ENCODE assay signal across 21 cellular contexts in genomic region chr22:38249803-38250641, GRCh38.
"Had no signal": no experiment of that assay in that cellular context is flagged by ENCODE, and none has a peak within 500 bp of the region (broad histone marks: within the 10 kb centered on the region; RNA-seq: fewer than 3 reads in every experiment).

No MANE protein-coding gene starts in this region.

- H3K4me3 Mint-ChIP-seq: activated naive CD4-positive, alpha-beta T cell treated with anti-CD3 and anti-CD28 coated beads for 36 hours; natural killer cell treated with Interleukin-12 subunit alpha and Interleukin-12 subunit beta and Interleukin-15 and Interleukin-18, amount 100 ng/mL, for 72 hours; stimulated activated naive CD8-positive, alpha-beta T cell treated with anti-CD3 and anti-CD28 coated beads, Interleukin-15, amount 100 ng/mL, for 72 hours; T-cell had no signal

- H3K27ac ChIP-seq: colonic mucosa, right lobe of liver, spleen, thoracic aorta, VCaP had no signal

- H3K4me3 ChIP-seq: colonic mucosa, esophagus squamous epithelium, right lobe of liver, spleen, thoracic aorta had no signal

- H3K4me1 ChIP-seq: colonic mucosa, right lobe of liver had no signal

- H3K4me1 Mint-ChIP-seq: stimulated activated naive CD8-positive, alpha-beta T cell treated with anti-CD3 and anti-CD28 coated beads, Interleukin-15, amount 100 ng/mL, for 72 hours had no signal

- ATAC-seq: natural killer cell treated with Interleukin-12 subunit alpha and Interleukin-12 subunit beta and Interleukin-15 and Interleukin-18, amount 100 ng/mL, for 72 hours; right lobe of liver; stimulated activated naive CD8-positive, alpha-beta T cell treated with anti-CD3 and anti-CD28 coated beads, Interleukin-15, amount 100 ng/mL, for 72 hours; T-cell had no signal

- H3K9me3 ChIP-seq: colonic mucosa, right lobe of liver, thoracic aorta had no signal

- H3K36me3 Mint-ChIP-seq: natural killer cell treated with Interleukin-12 subunit alpha and Interleukin-12 subunit beta and Interleukin-15 and Interleukin-18, amount 100 ng/mL, for 72 hours had no signal

- H3K36me3 ChIP-seq: colonic mucosa had no signal

- H3K27me3 Mint-ChIP-seq: natural killer cell treated with Interleukin-12 subunit alpha and Interleukin-12 subunit beta and Interleukin-15 and Interleukin-18, amount 100 ng/mL, for 72 hours; progenitor cell of endocrine pancreas; stimulated activated naive CD8-positive, alpha-beta T cell treated with anti-CD3 and anti-CD28 coated beads, Interleukin-15, amount 100 ng/mL, for 72 hours; T-cell had no signal

- H3K27me3 ChIP-seq: colonic mucosa, esophagus squamous epithelium, right lobe of liver, spleen had no signal

- H3K27ac Mint-ChIP-seq: activated naive CD4-positive, alpha-beta T cell treated with anti-CD3 and anti-CD28 coated beads for 36 hours; activated T-helper 2 cell treated with anti-CD3 and anti-CD28 coated beads, Interferon-gamma antibody, Interleukin-2, Interleukin-4, amounts not matched to agents 10 μg/mL and 5 μg/mL and 100 μg/mL, durations not matched to agents 14 hours and 24 hours and 36 hours; natural killer cell treated with Interleukin-12 subunit alpha and Interleukin-12 subunit beta and Interleukin-15 and Interleukin-18, amount 100 ng/mL, for 72 hours; progenitor cell of endocrine pancreas; stimulated activated naive CD8-positive, alpha-beta T cell treated with anti-CD3 and anti-CD28 coated beads, Interleukin-15, amount 100 ng/mL, for 72 hours; T-cell had no signal

- H3K9me3 Mint-ChIP-seq: activated naive CD4-positive, alpha-beta T cell treated with anti-CD3 and anti-CD28 coated beads for 36 hours; activated T-helper 2 cell treated with anti-CD3 and anti-CD28 coated beads, Interferon-gamma antibody, Interleukin-2, Interleukin-4, amounts not matched to agents 10 μg/mL and 5 μg/mL and 100 μg/mL, durations not matched to agents 14 hours and 24 hours and 36 hours; natural killer cell treated with Interleukin-12 subunit alpha and Interleukin-12 subunit beta and Interleukin-15 and Interleukin-18, amount 100 ng/mL, for 72 hours had no signal

- DNase-seq: activated CD4-positive, alpha-beta T cell treated with anti-CD3 and anti-CD28 coated beads for 1 hour; activated CD4-positive, alpha-beta T cell treated with anti-CD3 and anti-CD28 coated beads, Interleukin-2, amount 50 U/mL, for 4 hours; activated naive CD4-positive, alpha-beta T cell treated with anti-CD3 and anti-CD28 coated beads for 36 hours; activated T-cell treated with anti-CD3 and anti-CD28 coated beads, Interleukin-2, amount 50 U/mL, for 1 hour; caudate nucleus; colonic mucosa; effector CD4-positive, alpha-beta T cell; esophagus squamous epithelium; hippocampal formation; kidney; mesendoderm; right lobe of liver; spleen; stimulated activated naive CD8-positive, alpha-beta T cell treated with anti-CD3 and anti-CD28 coated beads, Interleukin-15, amount 100 ng/mL, for 72 hours; T-cell; T1000 had no signal
